Comparison of ENCODE assay signal across 11 cellular contexts in the genomic region with DNA sequence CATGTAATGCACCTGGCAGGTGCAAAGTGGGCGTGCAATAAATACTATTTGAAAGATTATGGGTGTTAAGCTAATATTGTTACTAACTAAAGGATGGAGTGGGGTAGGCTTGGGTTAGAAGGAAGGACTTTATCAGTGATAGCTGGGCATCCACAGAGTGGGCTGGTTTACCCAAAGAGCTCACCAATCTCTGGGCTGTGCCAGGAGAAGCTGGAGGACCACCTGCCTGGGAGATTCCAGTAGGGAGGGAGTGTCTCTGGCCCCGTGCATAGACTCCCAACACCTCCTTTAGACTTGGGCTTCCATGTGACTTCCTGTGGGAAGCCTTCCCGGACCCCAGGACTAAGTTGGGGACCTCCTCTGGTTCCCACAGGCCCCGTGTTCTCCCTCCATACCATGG. TPM values are rescaled to one million over a fixed set of nuclear protein-coding genes. Genes with fewer than 3 reads are reported as not detected.
A peak's percentile ranks its signal among the peaks of the same experiment; 100 is the strongest.
DNase-seq lines count a peak whose midpoint lies in the region; ATAC-seq, FAIRE-seq and TF ChIP-seq lines count a peak whose summit lies in the region.
"Had no signal": no experiment of that assay in that cellular context is flagged by ENCODE, and none has a peak within 500 bp of the region (broad histone marks: within the 10 kb centered on the region; RNA-seq: fewer than 3 reads in every experiment).

No MANE protein-coding gene starts in this region.

- H3K27ac ChIP-seq in K562 (ENCODE audit: extremely low read depth, low read depth, low read length) (peak overlapping the region; percentile 67; the same call in 1 of the 3 replicates), osteoblast (ENCODE audit: low read depth, low read length) (no peak overlapping the region)
- H3K27ac ChIP-seq: HL-60 had no signal

- BruUV-seq in K562 (replicated peaks; lab: Mats Ljungman, UMichigan) = no TSS peak

- ATAC-seq in K562 (no peak), HG02610 (IDR thresholded peaks at IDR 0.05; ENCODE audit: unreplicated experiment) (no peak)

- POLR2A ChIA-PET in K562 (lab: Yijun Ruan, JAX) = interaction anchor here (1.0 to 1.1 kb wide), 2 partner anchors 12 to 19 kb away, joined by 3 read pairs; no protein-coding TSS in a partner anchor

- no peak for TF ChIP-seq RAD21 in K562 (CRISPR knock-in tag; conservative IDR thresholded peaks at IDR 0.05 in 1 of 2, IDR thresholded peaks at IDR 0.05 in 1 of 2)

- TF ChIP-seq CTCF in K562 (IDR thresholded peaks at IDR 0.05 in 2 of 3, conservative IDR thresholded peaks at IDR 0.05 in 1 of 3; ENCODE audit: insufficient read depth in 2 of 3, low read depth in 1 of 3, low read length in 3 of 3) = no peak
- TF ChIP-seq CTCF in osteoblast (IDR thresholded peaks at IDR 0.05; ENCODE audit: extremely low read depth, low read depth, low read length) = no peak

- FAIRE-seq in K562 (lab: Jason Lieb, UNC) = no peak
- FAIRE-seq: A204.1, bronchial epithelial cell had no signal

- H3K4me2 ChIP-seq in K562 (ENCODE audit: insufficient read depth, low read length) = peak overlapping the region; percentile 61
- peak overlapping the region; percentile 76 for H3K4me2 ChIP-seq in osteoblast (ENCODE audit: insufficient read depth, low read length)

- H3K9me3 ChIP-seq in K562 (replicated peaks; ENCODE audit: control insufficient read depth, insufficient read depth, low read depth, low read length) = no peaks in the 10 kb centered on the region
- H3K9me3 ChIP-seq in osteoblast (ENCODE audit: low read depth, low read length) = no peaks in the 10 kb centered on the region

- H4K20me1 ChIP-seq in K562 (replicated peaks; ENCODE audit: control insufficient read depth, insufficient read depth, low read length) (no peaks in the 10 kb centered on the region), osteoblast (ENCODE audit: insufficient read depth, low read length) (no peaks in the 10 kb centered on the region)

- TF ChIP-seq POLR2A in K562 (conservative IDR thresholded peaks at IDR 0.05) = no peak

- intact Hi-C loops in K562 (cut with micrococcal nuclease) = loop anchor here (10.0 kb wide), 1 partner anchor 189 kb away; a partner anchor contains a TSS

- TF ChIP-seq EP300 in K562 (IDR thresholded peaks at IDR 0.05; ENCODE audit: low read length) = no peak

- DNase-seq in NCI-H2081 (lab: John Stamatoyannopoulos, UW) (peak; percentile 38 to 65), NCI-H2081 treated with DMSO at 0.1 percent for 48 hours (lab: John Stamatoyannopoulos, UW) (no peak), K562 (ENCODE audit: extremely low read depth in 1 of 4, low spot score in 3 of 4) (no peak), osteoblast (ENCODE audit: insufficient read length, low spot score, missing footprints) (peak; percentile 69), NCI-H2227 (lab: John Stamatoyannopoulos, UW; ENCODE audit: unreplicated experiment) (no peak)
- DNase-seq: foreskin melanocyte, GDM1 had no signal

- H3K4me1 ChIP-seq in K562 (replicated peaks in 1 of 2; ENCODE audit: control insufficient read depth in 2 of 2, insufficient read depth in 2 of 2, low read length in 2 of 2) = peaks cover 22 to 48% of the 10 kb centered on the region in 2 experiments
- H3K4me1 ChIP-seq in osteoblast (ENCODE audit: insufficient read depth, low read length) = peaks cover 24% of the 10 kb centered on the region

- CTCF ChIA-PET in K562 (lab: Yijun Ruan, JAX; ENCODE audit: low intra/inter-chr PET ratio) = no interaction called here

- in situ Hi-C loops in K562 (cut with MboI) = loop anchor here (25.0 kb wide), 1 partner anchor 603 kb away; no protein-coding TSS in a partner anchor

- H3K4me3 ChIP-seq in K562 (no peak overlapping the region), osteoblast (ENCODE audit: insufficient read depth, low read length) (peak overlapping the region; percentile 70)

- peak overlapping the region; percentile 56 to 94; a peak in 3 of 4 replicates for H3K9ac ChIP-seq in K562 (ENCODE audit: insufficient read depth in 1 of 2, low read depth in 2 of 2, low read length in 2 of 2)

- H3K9me1 ChIP-seq in K562 (ENCODE audit: control insufficient read depth, insufficient read depth, low read length) = no peaks in the 10 kb centered on the region

- peaks cover 4% of the 10 kb centered on the region; the same call in 1 of the 3 replicates for H3K36me3 ChIP-seq in K562 (ENCODE audit: control insufficient read depth, insufficient read depth, low read length)
- no peaks in the 10 kb centered on the region for H3K36me3 ChIP-seq in osteoblast (ENCODE audit: insufficient read depth, low read length)

- H3K27me3 ChIP-seq in K562 (ENCODE audit: control insufficient read depth in 2 of 2, insufficient read depth in 2 of 2, low read length in 2 of 2) (no peaks in the 10 kb centered on the region), osteoblast (ENCODE audit: insufficient read depth, low read length) (no peaks in the 10 kb centered on the region)

- H2AFZ ChIP-seq in K562 (ENCODE audit: low read depth, low read length) (peak overlapping the region; percentile 89), osteoblast (ENCODE audit: low read length) (peak overlapping the region; percentile 92)

- 76% methylated on average over 4 of the region's 4 CpGs for WGBS in K562 (ENCODE audit: insufficient coverage, low coverage, missing lambda C conversion rate)

- H3K79me2 ChIP-seq in K562 (ENCODE audit: control insufficient read depth, insufficient read depth, low read length) = peaks cover 4% of the 10 kb centered on the region; the same call in 2 of the 3 replicates
- H3K79me2 ChIP-seq in osteoblast (ENCODE audit: insufficient read depth, low read length) = no peaks in the 10 kb centered on the region

RNA-seq across cellular contexts. Expression of a gene that starts 5.6 kb away (rescaled TPM):
- 21.1 and 48.4 TPM in 2 replicates for total RNA-seq in K562 (2011; cell fraction: chromatin; rRNA removed; ENCODE audit: low replicate concordance)
- 27.8 and 30.0 TPM in 2 replicates for total RNA-seq in K562 (2011; cell fraction: nucleolus; rRNA removed)
- total RNA-seq in K562 (2011; cell fraction: nucleoplasm; rRNA removed) = 33.7 and 46.3 TPM in 2 replicates
- total RNA-seq in K562 (2014; rRNA removed) (53.3 and 68.0 TPM in 2 replicates), K562 (2014; rRNA removed; fragmentation: Illumina TruSeq; extraction: Trizol) (25.4 and 35.7 TPM in 2 replicates), K562 (2015; rRNA removed; fragmentation: Illumina TruSeq; extraction: Trizol) (33.7 and 37.3 TPM in 2 replicates), K562 (2021) (82.0 and 83.8 TPM in 2 replicates), osteoblast (29.2 and 35.1 TPM in 2 replicates)
- polyA plus RNA-seq in K562 (2011; rRNA removed) (57.0 and 74.4 TPM in 2 replicates), K562 (2014; fragmentation: Illumina TruSeq; extraction: Trizol) (88.9 and 90.6 TPM in 2 replicates), K562 (2014; fragmentation: Nextera tagmentation; extraction: Ambion mirVana) (10 to 100 TPM; 10.1 to 24.7 TPM), K562 (2014; rRNA removed) (72.1 and 81.3 TPM in 2 replicates)
- polyA plus RNA-seq in K562 (2011; cell fraction: cytosol; rRNA removed) = 67.6 and 87.3 TPM in 2 replicates
- polyA plus RNA-seq in K562 (2011; cell fraction: nucleus; rRNA removed) = 57.5 and 83.7 TPM in 2 replicates
- 87.7 and 104 TPM in 2 replicates for polyA plus RNA-seq in K562 (2012)
- polyA minus RNA-seq in K562 (2011; rRNA and poly(A)+ RNA removed) = 19.9 and 27.1 TPM in 2 replicates
- polyA minus RNA-seq in K562 (2011; cell fraction: cytosol; rRNA and poly(A)+ RNA removed) = 25.8 and 28.1 TPM in 2 replicates
- 8.9 and 11.1 TPM in 2 replicates for polyA minus RNA-seq in K562 (2011; cell fraction: nucleus; rRNA and poly(A)+ RNA removed)

RNA-seq across cellular contexts. Expression of a gene that starts 25.2 kb away (rescaled TPM):
- total RNA-seq in K562 (2011; cell fraction: chromatin; rRNA removed; ENCODE audit: low replicate concordance) = 17.5 and 64.2 TPM in 2 replicates
- 92.4 and 92.8 TPM in 2 replicates for total RNA-seq in K562 (2011; cell fraction: nucleolus; rRNA removed)
- 47.7 and 49.9 TPM in 2 replicates for total RNA-seq in K562 (2011; cell fraction: nucleoplasm; rRNA removed)
- 22.6 and 36.7 TPM in 2 replicates for total RNA-seq in K562 (2014; rRNA removed)
- 6.1 and 8.1 TPM in 2 replicates for total RNA-seq in K562 (2014; rRNA removed; fragmentation: Illumina TruSeq; extraction: Trizol)
- total RNA-seq in K562 (2015; rRNA removed; fragmentation: Illumina TruSeq; extraction: Trizol) = 14.0 TPM in 2 replicates
- 31.6 and 35.7 TPM in 2 replicates for total RNA-seq in K562 (2021)
- 7.9 and 9.1 TPM in 2 replicates for polyA plus RNA-seq in K562 (2011; rRNA removed)
- 7.6 and 19.7 TPM in 2 replicates for polyA plus RNA-seq in K562 (2011; cell fraction: cytosol; rRNA removed)
- 19.2 and 31.8 TPM in 2 replicates for polyA plus RNA-seq in K562 (2011; cell fraction: nucleus; rRNA removed)
- polyA plus RNA-seq in K562 (2012) = 16.1 and 21.6 TPM in 2 replicates
- 16.1 and 22.7 TPM in 2 replicates for polyA plus RNA-seq in K562 (2014; fragmentation: Illumina TruSeq; extraction: Trizol)
- under 1 TPM; 0.25 to 0.92 TPM for polyA plus RNA-seq in K562 (2014; fragmentation: Nextera tagmentation; extraction: Ambion mirVana)
- 16.0 and 18.1 TPM in 2 replicates for polyA plus RNA-seq in K562 (2014; rRNA removed)
- 6.0 and 10.4 TPM in 2 replicates for polyA minus RNA-seq in K562 (2011; rRNA and poly(A)+ RNA removed)
- polyA minus RNA-seq in K562 (2011; cell fraction: cytosol; rRNA and poly(A)+ RNA removed) = 14.8 and 16.7 TPM in 2 replicates
- polyA minus RNA-seq in K562 (2011; cell fraction: nucleus; rRNA and poly(A)+ RNA removed) = 8.0 and 9.6 TPM in 2 replicates
- total RNA-seq in osteoblast = 21.4 and 23.0 TPM in 2 replicates

RNA-seq across cellular contexts. Expression of a gene that starts 42.9 kb away (rescaled TPM):
- total RNA-seq in K562 (2011; cell fraction: chromatin; rRNA removed; ENCODE audit: low replicate concordance) = 241 and 561 TPM in 2 replicates
- 334 and 386 TPM in 2 replicates for total RNA-seq in K562 (2011; cell fraction: nucleolus; rRNA removed)
- total RNA-seq in K562 (2011; cell fraction: nucleoplasm; rRNA removed) = 352 and 440 TPM in 2 replicates
- total RNA-seq in K562 (2014; rRNA removed) (104 and 150 TPM in 2 replicates), K562 (2014; rRNA removed; fragmentation: Illumina TruSeq; extraction: Trizol) (44.3 and 48.5 TPM in 2 replicates), K562 (2015; rRNA removed; fragmentation: Illumina TruSeq; extraction: Trizol) (66.2 and 67.2 TPM in 2 replicates), K562 (2021) (102 and 107 TPM in 2 replicates), osteoblast (34.7 and 34.8 TPM in 2 replicates)
- polyA plus RNA-seq in K562 (2011; rRNA removed) (113 and 117 TPM in 2 replicates), K562 (2014; fragmentation: Illumina TruSeq; extraction: Trizol) (58.3 and 90.4 TPM in 2 replicates), K562 (2014; fragmentation: Nextera tagmentation; extraction: Ambion mirVana) (10 to 100 TPM in 1 of 2 experiments, 1 to 10 TPM in 1; 9.1 to 11.3 TPM), K562 (2014; rRNA removed) (135 and 140 TPM in 2 replicates)
- polyA plus RNA-seq in K562 (2011; cell fraction: cytosol; rRNA removed) = 145 and 208 TPM in 2 replicates
- 338 and 468 TPM in 2 replicates for polyA plus RNA-seq in K562 (2011; cell fraction: nucleus; rRNA removed)
- 113 and 151 TPM in 2 replicates for polyA plus RNA-seq in K562 (2012)
- 65.9 and 102 TPM in 2 replicates for polyA minus RNA-seq in K562 (2011; rRNA and poly(A)+ RNA removed)
- 42.5 and 67.8 TPM in 2 replicates for polyA minus RNA-seq in K562 (2011; cell fraction: cytosol; rRNA and poly(A)+ RNA removed)
- polyA minus RNA-seq in K562 (2011; cell fraction: nucleus; rRNA and poly(A)+ RNA removed) = 110 and 139 TPM in 2 replicates

RNA-seq across cellular contexts. Expression of a gene that starts 43.3 kb away (rescaled TPM):
- total RNA-seq in K562 (2011; cell fraction: chromatin; rRNA removed; ENCODE audit: low replicate concordance) = 35.5 and 103 TPM in 2 replicates
- 64.2 and 80.4 TPM in 2 replicates for total RNA-seq in K562 (2011; cell fraction: nucleolus; rRNA removed)
- total RNA-seq in K562 (2011; cell fraction: nucleoplasm; rRNA removed) = 48.8 and 49.1 TPM in 2 replicates
- 46.0 and 90.9 TPM in 2 replicates for total RNA-seq in K562 (2014; rRNA removed)
- 43.0 and 63.0 TPM in 2 replicates for total RNA-seq in K562 (2014; rRNA removed; fragmentation: Illumina TruSeq; extraction: Trizol)
- 72.7 and 74.7 TPM in 2 replicates for total RNA-seq in K562 (2015; rRNA removed; fragmentation: Illumina TruSeq; extraction: Trizol)
- total RNA-seq in K562 (2021) = 91.3 and 104 TPM in 2 replicates
- 64.4 and 79.2 TPM in 2 replicates for polyA plus RNA-seq in K562 (2011; rRNA removed)
- 56.0 and 75.1 TPM in 2 replicates for polyA plus RNA-seq in K562 (2011; cell fraction: cytosol; rRNA removed)
- polyA plus RNA-seq in K562 (2011; cell fraction: nucleus; rRNA removed) = 31.6 and 47.8 TPM in 2 replicates
- 64.7 and 97.4 TPM in 2 replicates for polyA plus RNA-seq in K562 (2012)
- polyA plus RNA-seq in K562 (2014; fragmentation: Illumina TruSeq; extraction: Trizol) = 110 and 117 TPM in 2 replicates
- 10 to 100 TPM in 1 of 2 experiments, 1 to 10 TPM in 1; 9.3 to 24.2 TPM for polyA plus RNA-seq in K562 (2014; fragmentation: Nextera tagmentation; extraction: Ambion mirVana)
- polyA plus RNA-seq in K562 (2014; rRNA removed) = 56.7 and 89.1 TPM in 2 replicates
- 43.1 and 50.2 TPM in 2 replicates for polyA minus RNA-seq in K562 (2011; rRNA and poly(A)+ RNA removed)
- polyA minus RNA-seq in K562 (2011; cell fraction: cytosol; rRNA and poly(A)+ RNA removed) = 49.8 and 67.6 TPM in 2 replicates
- 19.1 and 26.8 TPM in 2 replicates for polyA minus RNA-seq in K562 (2011; cell fraction: nucleus; rRNA and poly(A)+ RNA removed)
- total RNA-seq in osteoblast = 16.2 and 16.3 TPM in 2 replicates

RNA-seq across cellular contexts. Expression of a gene that starts 55.1 kb away (rescaled TPM):
- total RNA-seq in K562 (2011; cell fraction: chromatin; rRNA removed; ENCODE audit: low replicate concordance) = 27.2 and 83.8 TPM in 2 replicates
- total RNA-seq in K562 (2011; cell fraction: nucleolus; rRNA removed) = 70.3 and 82.2 TPM in 2 replicates
- total RNA-seq in K562 (2011; cell fraction: nucleoplasm; rRNA removed) = 35.6 and 47.3 TPM in 2 replicates
- total RNA-seq in K562 (2014; rRNA removed) (18.0 and 20.6 TPM in 2 replicates), K562 (2014; rRNA removed; fragmentation: Illumina TruSeq; extraction: Trizol) (4.2 and 5.0 TPM in 2 replicates), K562 (2015; rRNA removed; fragmentation: Illumina TruSeq; extraction: Trizol) (18.3 and 19.0 TPM in 2 replicates), K562 (2021) (22.2 and 24.0 TPM in 2 replicates), osteoblast (186 and 195 TPM in 2 replicates)
- polyA plus RNA-seq in K562 (2011; rRNA removed) (18.8 and 39.4 TPM in 2 replicates), K562 (2014; fragmentation: Illumina TruSeq; extraction: Trizol) (10.5 and 14.0 TPM in 2 replicates), K562 (2014; fragmentation: Nextera tagmentation; extraction: Ambion mirVana) (1 to 10 TPM in 1 of 2 experiments, under 1 TPM in 1; 0.75 to 1.3 TPM), K562 (2014; rRNA removed) (21.9 and 26.4 TPM in 2 replicates)
- 55.2 and 92.4 TPM in 2 replicates for polyA plus RNA-seq in K562 (2011; cell fraction: cytosol; rRNA removed)
- 56.0 and 58.6 TPM in 2 replicates for polyA plus RNA-seq in K562 (2011; cell fraction: nucleus; rRNA removed)
- 25.6 and 35.2 TPM in 2 replicates for polyA plus RNA-seq in K562 (2012)
- 10.7 and 11.9 TPM in 2 replicates for polyA minus RNA-seq in K562 (2011; rRNA and poly(A)+ RNA removed)
- 15.5 and 37.0 TPM in 2 replicates for polyA minus RNA-seq in K562 (2011; cell fraction: cytosol; rRNA and poly(A)+ RNA removed)
- polyA minus RNA-seq in K562 (2011; cell fraction: nucleus; rRNA and poly(A)+ RNA removed) = 16.7 and 23.5 TPM in 2 replicates

Comparison
In these comparisons a context has a peak if more than half of its experiments do, and no peak if none do; other contexts are left out.
1. DNase-seq: peak in NCI-H2081 (2 of 2) and osteoblast (single experiment); none in NCI-H2081 treated with DMSO at 0.1 percent for 48 hours (single experiment), K562 (0 of 4) and NCI-H2227 (single experiment).